12 cellular contexts compared by ENCODE assay signal in the genomic region with DNA sequence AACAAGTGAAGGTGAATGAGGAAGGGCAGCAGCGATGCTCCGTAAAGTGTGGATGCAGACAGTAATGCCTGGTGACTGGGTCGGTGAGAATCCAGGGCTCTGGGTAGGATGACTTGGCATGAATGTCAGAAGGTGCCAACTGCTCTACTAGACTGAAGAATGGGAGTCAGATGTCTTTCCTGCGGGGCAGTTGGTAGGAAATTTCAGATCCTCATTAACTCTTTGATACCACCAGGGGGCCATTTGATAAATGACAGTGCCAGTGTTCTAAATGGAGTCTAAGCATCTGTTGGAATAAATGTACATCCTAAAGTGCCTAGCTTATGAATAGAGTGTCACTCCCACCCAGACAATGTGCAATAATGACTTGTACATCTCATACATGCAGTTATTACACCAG.
DNase-seq lines count a peak whose midpoint lies in the region; FAIRE-seq and TF ChIP-seq lines count a peak whose summit lies in the region.
"Had no signal": no experiment of that assay in that cellular context is flagged by ENCODE, and none has a peak within 500 bp of the region (broad histone marks: within the 10 kb centered on the region; RNA-seq: fewer than 3 reads in every experiment).

No MANE protein-coding gene starts in this region.

- H3K4me3 Mint-ChIP-seq in IgD-negative memory B cell = peak overlapping the region in 1 of 4 donors; percentile 2
- H3K4me3 Mint-ChIP-seq: natural killer cell had no signal

- DNase-seq in NCI-H82 treated with DMSO at 0.1 percent for 48 hours (lab: John Stamatoyannopoulos, UW; ENCODE audit: unreplicated experiment) (peak; percentile 12), germinal center (ENCODE audit: low spot score) (peak; percentile 5), HuH-7 (ENCODE audit: low spot score) (no peak), DMS79 (lab: John Stamatoyannopoulos, UW) (no peak), RCC 7860 (ENCODE audit: low spot score) (no peak)
- DNase-seq: KG1, natural killer cell, Peyer's patch had no signal

- no peaks in the 10 kb centered on the region for H4K20me1 ChIP-seq in DOHH2 (ENCODE audit: control insufficient read depth, insufficient read depth, low read depth, low read length)

- no peaks in the 10 kb centered on the region for H3K79me2 ChIP-seq in DOHH2 (ENCODE audit: control insufficient read depth, low read length)

- no peaks in the 10 kb centered on the region for H3K4me1 ChIP-seq in DOHH2 (ENCODE audit: control insufficient read depth, low read length)
- H3K4me1 ChIP-seq: Peyer's patch had no signal

- no peaks in the 10 kb centered on the region for H3K9me3 ChIP-seq in DOHH2 (ENCODE audit: control insufficient read depth, insufficient read depth, low read length)
- H3K9me3 ChIP-seq: Peyer's patch had no signal

- no peaks in the 10 kb centered on the region for H3K36me3 Mint-ChIP-seq in IgD-negative memory B cell
- H3K36me3 Mint-ChIP-seq: natural killer cell had no signal

- peaks cover 0 to 1% (median 0%) of the 10 kb centered on the region in 3 donors for H3K4me1 Mint-ChIP-seq in IgD-negative memory B cell
- H3K4me1 Mint-ChIP-seq: natural killer cell had no signal

- no peaks in the 10 kb centered on the region for H3K27me3 Mint-ChIP-seq in IgD-negative memory B cell

- no peak overlapping the region for H3K4me3 ChIP-seq in DOHH2 (ENCODE audit: low read length)
- H3K4me3 ChIP-seq: Peyer's patch had no signal

- peak; percentile 61 for TF ChIP-seq CTCF in DOHH2 (IDR thresholded peaks at IDR 0.05; ENCODE audit: low read depth, low read length, poor library complexity, severe bottlenecking)

- no peak for FAIRE-seq in RCC 7860 (lab: Jason Lieb, UNC)
- FAIRE-seq: GM12892, TTC549 had no signal

- H3K36me3 ChIP-seq in DOHH2 (ENCODE audit: control insufficient read depth, low read length) = no peaks in the 10 kb centered on the region
- H3K36me3 ChIP-seq: Peyer's patch had no signal

- peak overlapping the region in 2 of 3 donors; percentile 29 to 48 for H3K27ac Mint-ChIP-seq in IgD-negative memory B cell
- H3K27ac Mint-ChIP-seq: natural killer cell had no signal

- H3K4me2 ChIP-seq in DOHH2 (ENCODE audit: low read length) = no peak overlapping the region

- no peaks in the 10 kb centered on the region for H3K9me2 ChIP-seq in DOHH2 (replicated peaks; ENCODE audit: control insufficient read depth, low read length)

- no peaks in the 10 kb centered on the region for H3K9me3 Mint-ChIP-seq in IgD-negative memory B cell
- H3K9me3 Mint-ChIP-seq: natural killer cell had no signal

- H3K27ac ChIP-seq in DOHH2 (ENCODE audit: low read depth, low read length) = no peak overlapping the region
- H3K27ac ChIP-seq: Peyer's patch had no signal

- H3K27me3 ChIP-seq in DOHH2 (ENCODE audit: control insufficient read depth, low read length) = no peaks in the 10 kb centered on the region
- H3K27me3 ChIP-seq: Peyer's patch had no signal

- H3F3A ChIP-seq in DOHH2 (ENCODE audit: control insufficient read depth, insufficient read depth) = no peaks in the 10 kb centered on the region

Comparison
In these comparisons a context has a peak if more than half of its experiments do, and no peak if none do; other contexts are left out.
1. DNase-seq: peak in NCI-H82 treated with DMSO at 0.1 percent for 48 hours (single experiment) and germinal center (single experiment); none in HuH-7 (single experiment), DMS79 (single experiment) and RCC 7860 (single experiment).